Comparison of ENCODE assay signal across 8 cellular contexts in the genomic region with DNA sequence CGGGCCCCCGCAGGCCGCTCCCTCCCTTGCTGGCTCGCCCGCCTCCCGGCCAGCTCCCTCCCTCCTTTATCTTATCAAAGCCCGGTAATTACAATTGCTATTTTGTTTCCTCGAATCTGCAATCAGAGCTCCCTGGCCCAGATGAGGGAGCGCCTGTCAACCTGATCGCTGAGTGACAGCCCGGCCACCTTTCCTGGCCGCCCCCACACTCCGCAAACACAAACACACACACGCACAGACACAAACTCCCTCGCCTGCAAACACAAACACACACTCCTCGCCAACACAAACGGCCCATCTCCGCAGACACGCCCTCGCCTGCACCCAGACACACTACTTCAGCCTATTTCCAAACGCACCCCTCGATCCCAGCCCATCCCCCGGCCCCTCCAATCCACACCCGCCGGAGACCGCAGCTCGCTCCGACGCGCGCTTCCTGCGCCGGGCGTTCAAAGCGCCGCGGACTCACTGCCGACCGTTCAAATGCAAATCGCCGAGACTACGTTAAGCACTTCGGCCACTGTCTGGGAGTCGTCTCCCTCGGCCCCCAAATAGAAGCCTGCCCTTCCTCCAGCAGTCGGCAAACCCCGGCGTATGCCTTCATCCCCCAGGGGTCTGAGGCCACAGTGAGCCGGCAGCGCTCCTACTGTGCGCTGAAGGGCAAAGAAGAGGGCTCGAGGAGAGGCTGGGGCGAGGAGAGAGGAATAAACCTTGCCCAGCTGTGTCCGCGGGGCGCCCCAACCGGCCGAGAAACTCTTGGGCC. TPM values are rescaled to one million over a fixed set of nuclear protein-coding genes. Genes with fewer than 3 reads are reported as not detected.
A peak's percentile ranks its signal among the peaks of the same experiment; 100 is the strongest.
DNase-seq lines count a peak whose midpoint lies in the region; ATAC-seq and TF ChIP-seq lines count a peak whose summit lies in the region.

No MANE protein-coding gene starts in this region.

- H3K27ac Mint-ChIP-seq in type B pancreatic cell, result peak overlapping the region; percentile 71

- no peaks in the 10 kb centered on the region for H3K9me2 ChIP-seq in MM.1S (replicated peaks; ENCODE audit: insufficient read depth, low read length)

- peak overlapping the region; percentile 99 for H3K4me2 ChIP-seq in MM.1S (ENCODE audit: low read depth, low read length)

- peaks cover 16% of the 10 kb centered on the region for H3K79me2 ChIP-seq in MM.1S (ENCODE audit: low read length)

- H3K9me3 Mint-ChIP-seq in type B pancreatic cell, result no peaks in the 10 kb centered on the region

- H3K27ac ChIP-seq in MM.1S (ENCODE audit: low read length) (no peak overlapping the region), lower lobe of right lung (no peak overlapping the region)

- H3K9me3 ChIP-seq in BE2C (no peaks in the 10 kb centered on the region), MM.1S (replicated peaks; ENCODE audit: insufficient read depth, low read length) (no peaks in the 10 kb centered on the region), lower lobe of right lung (no peaks in the 10 kb centered on the region)

- 0 out of 2 replicates have a peak, but pooled peaks cover 4% of the 10 kb centered on the region for H3F3A ChIP-seq in MM.1S (ENCODE audit: insufficient read depth, low read length)

- TF ChIP-seq CTCF in BE2C (IDR thresholded peaks at IDR 0.05; ENCODE audit: low read depth, low read length), result no peak
- no peak for TF ChIP-seq CTCF in MM.1S (IDR thresholded peaks at IDR 0.05; ENCODE audit: low read length)
- no peak for TF ChIP-seq CTCF in choroid plexus epithelial cell (conservative IDR thresholded peaks at IDR 0.05; ENCODE audit: low read depth, low read length)
- no peak for TF ChIP-seq CTCF in lower lobe of right lung (IDR thresholded peaks at IDR 0.05)
- no peak for TF ChIP-seq CTCF in type B pancreatic cell (conservative IDR thresholded peaks at IDR 0.05)

- peak overlapping the region; percentile 33; the same call in 1 of the 2 replicates for H3K9ac ChIP-seq in MM.1S (ENCODE audit: low read length)

- H3K4me3 ChIP-seq in BE2C (ENCODE audit: low read depth, low read length), result peak overlapping the region; percentile 45
- H3K4me3 ChIP-seq in MM.1S (ENCODE audit: low read length), result peak overlapping the region; percentile 59
- peak overlapping the region; percentile 49 for H3K4me3 ChIP-seq in choroid plexus epithelial cell (ENCODE audit: low read depth, low read length)
- peak overlapping the region; percentile 56 for H3K4me3 ChIP-seq in lower lobe of right lung

- intact Hi-C loops in lower lobe of right lung (cut with DNase I), result no loop called here

- H3K4me1 ChIP-seq in BE2C (peaks cover 4% of the 10 kb centered on the region), MM.1S (ENCODE audit: low read length) (peaks cover 17% of the 10 kb centered on the region), lower lobe of right lung (peaks cover 70% of the 10 kb centered on the region)

- peak overlapping the region; percentile 63 for H2AFZ ChIP-seq in MM.1S (ENCODE audit: low read length)

- H3K4me1 Mint-ChIP-seq in type B pancreatic cell (ENCODE audit: unreplicated experiment), result peaks cover 40% of the 10 kb centered on the region

- H3K36me3 Mint-ChIP-seq in type B pancreatic cell, result peaks cover 15% of the 10 kb centered on the region

- ATAC-seq in lower lobe of right lung, result peak; percentile 27 to 52
- no peak for ATAC-seq in GM21528 (IDR thresholded peaks at IDR 0.05; ENCODE audit: low FRiP score, unreplicated experiment)
- ATAC-seq in HG03025 (IDR thresholded peaks at IDR 0.05; ENCODE audit: low FRiP score, unreplicated experiment), result no peak

- peaks cover 55% of the 10 kb centered on the region for H3K27me3 Mint-ChIP-seq in type B pancreatic cell

- no peaks in the 10 kb centered on the region for H4K20me1 ChIP-seq in MM.1S (ENCODE audit: insufficient read depth, low read length)

- DNase-seq in BE2C, result peak; percentile 44
- DNase-seq in MM.1S, result peak; percentile 63
- DNase-seq in choroid plexus epithelial cell (ENCODE audit: low read depth), result peak; percentile 54
- DNase-seq in lower lobe of right lung, result peak; percentile 53
- DNase-seq in type B pancreatic cell (ENCODE audit: extremely low spot score, unreplicated experiment), result no peak
- no peak for DNase-seq in effector CD4-positive, alpha-beta T cell

- H3K27me3 ChIP-seq in BE2C (peaks cover 25% of the 10 kb centered on the region), MM.1S (replicated peaks; ENCODE audit: insufficient read depth, low read length) (peaks cover 36% of the 10 kb centered on the region), lower lobe of right lung (ENCODE audit: low read depth) (peaks cover 49% of the 10 kb centered on the region)

- H3K4me3 Mint-ChIP-seq in type B pancreatic cell, result peak overlapping the region; percentile 89

- H3K36me3 ChIP-seq in BE2C (no peaks in the 10 kb centered on the region; the same call in 1 of the 2 replicates), MM.1S (replicated peaks; ENCODE audit: insufficient read depth, low read length) (no peaks in the 10 kb centered on the region), lower lobe of right lung (no peaks in the 10 kb centered on the region)

RNA-seq across cellular contexts. Expression of gene FGF8, which starts 3.0 kb away (rescaled TPM):
- polyA plus RNA-seq in BE2C (2012; ENCODE audit: insufficient read depth, insufficient read length, low read depth), result not detected
- not detected for total RNA-seq in lower lobe of right lung
- total RNA-seq in type B pancreatic cell (ENCODE audit: low replicate concordance), result 3.8 TPM in 1 of 2 replicates, not detected in the other

RNA-seq across cellular contexts. Expression of gene NPM3, which starts 4.3 kb away (rescaled TPM):
- 189 TPM for polyA plus RNA-seq in BE2C (2012; ENCODE audit: insufficient read depth, insufficient read length, low read depth)
- total RNA-seq in lower lobe of right lung (17.4 TPM), type B pancreatic cell (ENCODE audit: low replicate concordance) (47.2 and 63.6 TPM in 2 replicates)

RNA-seq across cellular contexts. Expression of gene OGA, which starts 39.3 kb away (rescaled TPM):
- 41.7 TPM for polyA plus RNA-seq in BE2C (2012; ENCODE audit: insufficient read depth, insufficient read length, low read depth)
- 113 TPM for total RNA-seq in lower lobe of right lung
- total RNA-seq in type B pancreatic cell (ENCODE audit: low replicate concordance), result 99.5 and 99.6 TPM in 2 replicates

Comparison
In these comparisons a context has a peak if more than half of its experiments do, and no peak if none do; other contexts are left out.
1. DNase-seq: peak in BE2C (single experiment), MM.1S (single experiment), choroid plexus epithelial cell (single experiment) and lower lobe of right lung (single experiment); none in type B pancreatic cell (single experiment) and effector CD4-positive, alpha-beta T cell (single experiment).
2. ATAC-seq: peak in lower lobe of right lung (2 of 2); none in GM21528 (single experiment) and HG03025 (single experiment).
3. Peak in every context shown above with its lines, with median percentiles within 50 percentile points of each other: H3K4me3 ChIP-seq.